Comparison of ENCODE assay signal across 8 cellular contexts in the genomic region with DNA sequence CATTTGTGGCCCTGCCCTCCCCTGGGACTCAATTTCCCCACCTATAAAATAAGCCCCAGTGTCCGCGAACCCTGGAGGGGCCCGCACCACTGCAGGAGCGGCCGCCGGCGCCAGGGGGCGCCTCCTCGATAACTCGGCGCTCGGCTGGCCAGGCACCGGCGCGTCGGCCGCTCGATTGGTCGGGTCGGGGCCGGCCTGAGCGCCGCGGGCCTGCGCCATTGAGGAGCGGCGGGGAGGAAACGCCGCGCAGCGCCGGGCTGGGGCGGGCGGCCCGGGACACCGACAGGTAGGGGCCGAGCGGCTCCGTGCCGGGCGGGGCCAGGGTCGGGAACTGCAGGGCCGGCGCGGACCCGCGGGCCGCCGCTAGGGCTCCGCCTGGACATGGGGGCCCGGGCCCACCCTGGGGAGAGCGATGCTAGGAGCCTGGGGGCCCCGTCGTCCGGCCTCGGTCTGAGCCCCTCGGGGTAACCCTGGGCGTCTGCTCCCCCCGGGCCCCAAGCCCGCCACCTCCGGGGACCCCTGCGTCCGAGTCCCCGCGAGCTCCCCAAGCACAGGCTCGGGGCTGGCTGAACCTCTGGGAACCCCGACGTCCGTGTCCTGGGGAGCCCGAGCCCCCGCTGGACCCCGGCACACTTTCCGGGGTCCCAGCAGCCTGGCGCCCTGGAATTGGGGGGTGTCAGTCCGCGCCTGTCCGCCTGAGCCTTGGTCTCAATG. TPM values are rescaled to one million over a fixed set of nuclear protein-coding genes. Genes with fewer than 3 reads are reported as not detected.
DNase-seq lines count a peak whose midpoint lies in the region; ATAC-seq and TF ChIP-seq lines count a peak whose summit lies in the region.

A gene with protein sequence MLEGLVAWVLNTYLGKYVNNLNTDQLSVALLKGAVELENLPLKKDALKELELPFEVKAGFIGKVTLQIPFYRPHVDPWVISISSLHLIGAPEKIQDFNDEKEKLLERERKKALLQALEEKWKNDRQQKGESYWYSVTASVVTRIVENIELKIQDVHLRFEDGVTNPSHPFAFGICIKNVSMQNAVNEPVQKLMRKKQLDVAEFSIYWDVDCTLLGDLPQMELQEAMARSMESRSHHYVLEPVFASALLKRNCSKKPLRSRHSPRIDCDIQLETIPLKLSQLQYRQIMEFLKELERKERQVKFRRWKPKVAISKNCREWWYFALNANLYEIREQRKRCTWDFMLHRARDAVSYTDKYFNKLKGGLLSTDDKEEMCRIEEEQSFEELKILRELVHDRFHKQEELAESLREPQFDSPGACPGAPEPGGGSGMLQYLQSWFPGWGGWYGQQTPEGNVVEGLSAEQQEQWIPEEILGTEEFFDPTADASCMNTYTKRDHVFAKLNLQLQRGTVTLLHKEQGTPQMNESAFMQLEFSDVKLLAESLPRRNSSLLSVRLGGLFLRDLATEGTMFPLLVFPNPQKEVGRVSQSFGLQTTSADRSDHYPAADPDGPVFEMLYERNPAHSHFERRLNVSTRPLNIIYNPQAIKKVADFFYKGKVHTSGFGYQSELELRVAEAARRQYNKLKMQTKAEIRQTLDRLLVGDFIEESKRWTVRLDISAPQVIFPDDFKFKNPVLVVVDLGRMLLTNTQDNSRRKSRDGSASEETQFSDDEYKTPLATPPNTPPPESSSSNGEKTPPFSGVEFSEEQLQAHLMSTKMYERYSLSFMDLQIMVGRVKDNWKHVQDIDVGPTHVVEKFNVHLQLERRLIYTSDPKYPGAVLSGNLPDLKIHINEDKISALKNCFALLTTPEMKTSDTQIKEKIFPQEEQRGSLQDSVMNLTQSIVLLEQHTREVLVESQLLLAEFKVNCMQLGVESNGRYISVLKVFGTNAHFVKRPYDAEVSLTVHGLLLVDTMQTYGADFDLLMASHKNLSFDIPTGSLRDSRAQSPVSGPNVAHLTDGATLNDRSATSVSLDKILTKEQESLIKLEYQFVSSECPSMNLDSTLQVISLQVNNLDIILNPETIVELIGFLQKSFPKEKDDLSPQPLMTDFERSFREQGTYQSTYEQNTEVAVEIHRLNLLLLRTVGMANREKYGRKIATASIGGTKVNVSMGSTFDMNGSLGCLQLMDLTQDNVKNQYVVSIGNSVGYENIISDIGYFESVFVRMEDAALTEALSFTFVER (N-terminal part only) (plus strand): TSS at position 196 of the 714 bp plus-strand sequence. CDS start 4,237 bp downstream, outside the sequence.

- no peak for TF ChIP-seq POLR2A in testis (IDR thresholded peaks at IDR 0.05)

- DNase-seq in DMS53 treated with DMSO at 0.1 percent for 48 hours (lab: John Stamatoyannopoulos, UW; ENCODE audit: unreplicated experiment): peak; percentile 63
- DNase-seq in activated naive CD4-positive, alpha-beta T cell treated with anti-CD3 and anti-CD28 coated beads, Interleukin-2, amount 50 U/mL, for 16 hours: peak; percentile 87
- DNase-seq in glomerular visceral epithelial cell (ENCODE audit: extremely low spot score): peak; percentile 80
- peak; percentile 98 for DNase-seq in osteoblast (ENCODE audit: insufficient read length, low spot score, missing footprints)
- peak; percentile 90 for DNase-seq in testis

- H3K79me2 ChIP-seq in KMS-11 (ENCODE audit: insufficient read depth, low read depth) (peaks cover 7% of the 10 kb centered on the region; the same call in 1 of the 2 replicates), osteoblast (ENCODE audit: insufficient read depth, low read length) (peaks cover 45% of the 10 kb centered on the region)

- H3K27me3 ChIP-seq in KMS-11 (ENCODE audit: insufficient read depth, low read depth) (no peaks in the 10 kb centered on the region), osteoblast (ENCODE audit: insufficient read depth, low read length) (peaks cover 4% of the 10 kb centered on the region), testis (no peaks in the 10 kb centered on the region)

- H3K36me3 ChIP-seq in KMS-11 (ENCODE audit: insufficient read depth) (no peaks in the 10 kb centered on the region), osteoblast (ENCODE audit: insufficient read depth, low read length) (peaks cover 4% of the 10 kb centered on the region), testis (ENCODE audit: low read depth, missing control alignments) (no peaks in the 10 kb centered on the region)

- WGBS in testis, 2 donors: 0% methylated on average over 13 to 41 of the region's 77 CpGs

- TF ChIP-seq CTCF in KMS-11 (conservative IDR thresholded peaks at IDR 0.05; ENCODE audit: low read depth, low read length) (peak; percentile 71), osteoblast (IDR thresholded peaks at IDR 0.05; ENCODE audit: extremely low read depth, low read depth, low read length) (peak; percentile 85), testis (IDR thresholded peaks at IDR 0.05) (peak; percentile 95 to 98 (median 96))

- no peak within 1 kb of the TSS for H3K4me3 ChIP-seq in KMS-11 (IDR thresholded peaks at IDR 0.05; ENCODE audit: insufficient read depth, low read depth, low read length)
- peak within 1 kb of the TSS; percentile 94 for H3K4me3 ChIP-seq in osteoblast (ENCODE audit: insufficient read depth, low read length)
- H3K4me3 ChIP-seq in testis: peak within 1 kb of the TSS; percentile 98 to 99

- H4K20me1 ChIP-seq in KMS-11 (ENCODE audit: insufficient read depth) (no peaks in the 10 kb centered on the region), osteoblast (ENCODE audit: insufficient read depth, low read length) (peaks cover 12% of the 10 kb centered on the region)

- peak; percentile 85 for ATAC-seq in GM21515 (IDR thresholded peaks at IDR 0.05; ENCODE audit: unreplicated experiment)
- peak; percentile 89 for ATAC-seq in SK-N-SH treated with all-trans-retinoic acid at 6 μM for 48 hours

- peaks cover 17% of the 10 kb centered on the region for H3K4me1 ChIP-seq in KMS-11 (ENCODE audit: low read depth, poor library complexity, severe bottlenecking)
- peaks cover 4% of the 10 kb centered on the region for H3K4me1 ChIP-seq in osteoblast (ENCODE audit: insufficient read depth, low read length)
- peaks cover 15% of the 10 kb centered on the region for H3K4me1 ChIP-seq in testis

- H3K9me3 ChIP-seq in osteoblast (ENCODE audit: low read depth, low read length) (no peaks in the 10 kb centered on the region), testis (no peaks in the 10 kb centered on the region)

- intact Hi-C loops in testis (cut with DNase I; ENCODE audit: low total_unique reads): no loop called here

- H3K27ac ChIP-seq in KMS-11 (no peak within 1 kb of the TSS), osteoblast (ENCODE audit: low read depth, low read length) (peak within 1 kb of the TSS; percentile 68), testis (peak within 1 kb of the TSS; percentile 85 to 89)

- H2AFZ ChIP-seq in KMS-11 (ENCODE audit: low read depth) (peak within 1 kb of the TSS; percentile 73), osteoblast (ENCODE audit: low read length) (peak within 1 kb of the TSS; percentile 96)

- H3K9ac ChIP-seq in KMS-11: peak within 1 kb of the TSS; percentile 59; the same call in 1 of the 2 replicates

- peak within 1 kb of the TSS; percentile 71 for H3K4me2 ChIP-seq in KMS-11
- peak within 1 kb of the TSS; percentile 76 for H3K4me2 ChIP-seq in osteoblast (ENCODE audit: insufficient read depth, low read length)

TF ChIP-seq in SK-N-SH treated with all-trans-retinoic acid at 6 μM for 48 hours, 23 proteins besides CTCF, POLR2A, EP300 and RAD21 (continues in another document):
- TF ChIP-seq, protein P1, sequence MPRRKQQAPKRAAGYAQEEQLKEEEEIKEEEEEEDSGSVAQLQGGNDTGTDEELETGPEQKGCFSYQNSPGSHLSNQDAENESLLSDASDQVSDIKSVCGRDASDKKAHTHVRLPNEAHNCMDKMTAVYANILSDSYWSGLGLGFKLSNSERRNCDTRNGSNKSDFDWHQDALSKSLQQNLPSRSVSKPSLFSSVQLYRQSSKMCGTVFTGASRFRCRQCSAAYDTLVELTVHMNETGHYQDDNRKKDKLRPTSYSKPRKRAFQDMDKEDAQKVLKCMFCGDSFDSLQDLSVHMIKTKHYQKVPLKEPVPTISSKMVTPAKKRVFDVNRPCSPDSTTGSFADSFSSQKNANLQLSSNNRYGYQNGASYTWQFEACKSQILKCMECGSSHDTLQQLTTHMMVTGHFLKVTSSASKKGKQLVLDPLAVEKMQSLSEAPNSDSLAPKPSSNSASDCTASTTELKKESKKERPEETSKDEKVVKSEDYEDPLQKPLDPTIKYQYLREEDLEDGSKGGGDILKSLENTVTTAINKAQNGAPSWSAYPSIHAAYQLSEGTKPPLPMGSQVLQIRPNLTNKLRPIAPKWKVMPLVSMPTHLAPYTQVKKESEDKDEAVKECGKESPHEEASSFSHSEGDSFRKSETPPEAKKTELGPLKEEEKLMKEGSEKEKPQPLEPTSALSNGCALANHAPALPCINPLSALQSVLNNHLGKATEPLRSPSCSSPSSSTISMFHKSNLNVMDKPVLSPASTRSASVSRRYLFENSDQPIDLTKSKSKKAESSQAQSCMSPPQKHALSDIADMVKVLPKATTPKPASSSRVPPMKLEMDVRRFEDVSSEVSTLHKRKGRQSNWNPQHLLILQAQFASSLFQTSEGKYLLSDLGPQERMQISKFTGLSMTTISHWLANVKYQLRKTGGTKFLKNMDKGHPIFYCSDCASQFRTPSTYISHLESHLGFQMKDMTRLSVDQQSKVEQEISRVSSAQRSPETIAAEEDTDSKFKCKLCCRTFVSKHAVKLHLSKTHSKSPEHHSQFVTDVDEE (CRISPR knock-in tag; IDR thresholded peaks at IDR 0.05): no peak
- TF ChIP-seq ARNTL (CRISPR knock-in tag; IDR thresholded peaks at IDR 0.05; ENCODE audit: borderline replicate concordance, low read depth) (no peak), ZNF8 (CRISPR knock-in tag; IDR thresholded peaks at IDR 0.05) (no peak), GLIS3 (CRISPR knock-in tag; IDR thresholded peaks at IDR 0.05) (no peak), ZNF70 (CRISPR knock-in tag; IDR thresholded peaks at IDR 0.05) (no peak), ZFP30 (CRISPR knock-in tag; IDR thresholded peaks at IDR 0.05) (no peak), OSR1 (CRISPR knock-in tag; IDR thresholded peaks at IDR 0.05) (no peak), ESRRG (CRISPR knock-in tag; IDR thresholded peaks at IDR 0.05) (no peak), ZFP3 (CRISPR knock-in tag; IDR thresholded peaks at IDR 0.05) (no peak), TOX (CRISPR knock-in tag; IDR thresholded peaks at IDR 0.05; ENCODE audit: borderline replicate concordance) (no peak), RARB (CRISPR knock-in tag; IDR thresholded peaks at IDR 0.05) (no peak), ZNF565 (CRISPR knock-in tag; conservative IDR thresholded peaks at IDR 0.05; ENCODE audit: low read depth) (no peak)

RNA-seq across cellular contexts. Expression of the gene that starts here (rescaled TPM):
- total RNA-seq in osteoblast (46.0 and 48.5 TPM in 2 replicates), testis (100 to 1,000 TPM in 1 of 2 donors, 10 to 100 TPM in 1; 86.8 to 125 TPM)
- 51.9 TPM for polyA plus RNA-seq in testis (ENCODE audit: insufficient read depth, low read depth, low replicate concordance)
